ENCODE assay signal across 1 cellular context in genomic region chr19:6066661-6067646, GRCh38.
TF ChIP-seq lines count a peak whose summit lies in the region.

No MANE protein-coding gene starts in this region.

TF ChIP-seq in SK-N-SH treated with all-trans-retinoic acid at 6 μM for 48 hours, 23 proteins besides CTCF, POLR2A, EP300 and RAD21 (continued from another document):
- no peak; the same call in 1 of the 2 replicates for TF ChIP-seq TSHZ2 (CRISPR knock-in tag; IDR thresholded peaks at IDR 0.05)
TF ChIP-seq in SK-N-SH treated with all-trans-retinoic acid at 6 μM for 48 hours: peak in this region for 2.
